8 cellular contexts compared by ENCODE assay signal in genomic region chr1:116574581-116575291, GRCh38. TPM values are rescaled to one million over a fixed set of nuclear protein-coding genes. Genes with fewer than 3 reads are reported as not detected.
A peak's percentile ranks its signal among the peaks of the same experiment; 100 is the strongest.
DNase-seq lines count a peak whose midpoint lies in the region; ATAC-seq, FAIRE-seq and TF ChIP-seq lines count a peak whose summit lies in the region.

No MANE protein-coding gene starts in this region.

- no peaks in the 10 kb centered on the region for H4K20me1 ChIP-seq in endothelial cell of umbilical vein (replicated peaks; ENCODE audit: control insufficient read depth, extremely low read depth, insufficient read depth, low read length)

- H3K9ac ChIP-seq in endothelial cell of umbilical vein (replicated peaks; ENCODE audit: extremely low read depth, insufficient read depth, low read length): no peak overlapping the region

- no peak for ATAC-seq in activated CD8-positive, alpha-beta T cell treated with anti-CD3 and anti-CD28 coated beads, Interleukin-2, amount 10 ng/mL, durations not matched to agents 7 days and 5 days
- ATAC-seq in HG02678 (IDR thresholded peaks at IDR 0.05; ENCODE audit: unreplicated experiment): no peak

- 26 to 28% methylated on average over 11 of the region's 11 CpGs for WGBS in tibial nerve, 2 donors

- CTCF ChIA-PET in activated CD8-positive, alpha-beta T cell treated with anti-CD3 and anti-CD28 coated beads, Interleukin-2, amount 10 ng/mL, durations not matched to agents 7 days and 5 days (lab: Charles Lee): interaction anchor here (0.5 to 3.8 kb wide), 45 partner anchors 9 to 710 kb away, joined by 3 to 56 read pairs (median 4); partner anchors contain the start of gene TTF2
- CTCF ChIA-PET in endothelial cell of umbilical vein (lab: Charles Lee): interaction anchor here (0.6 to 5.1 kb wide), 38 partner anchors 9 to 710 kb away, joined by 3 to 155 read pairs (median 4); partner anchors contain the start of genes IGSF3 and TTF2

- no peaks in the 10 kb centered on the region for H3K36me3 ChIP-seq in endothelial cell of umbilical vein (ENCODE audit: control insufficient read depth in 2 of 2, extremely low read depth in 1 of 2, insufficient read depth in 2 of 2, low read length in 2 of 2)
- H3K36me3 ChIP-seq in tibial nerve: no peaks in the 10 kb centered on the region

- H3K27me3 Mint-ChIP-seq in CD14-positive monocyte (ENCODE audit: low read depth in 3 of 3): peaks cover 0 to 8% (median 6%) of the 10 kb centered on the region in 3 donors
- peaks cover 5% of the 10 kb centered on the region for H3K27me3 Mint-ChIP-seq in activated CD8-positive, alpha-beta T cell treated with anti-CD3 and anti-CD28 coated beads, Interleukin-2, amount 10 ng/mL, durations not matched to agents 7 days and 5 days (ENCODE audit: low read depth)

- intact Hi-C loops in CD14-positive monocyte (cut with micrococcal nuclease): loop anchor here (5.0 to 10.0 kb wide), 6 partner anchors 37 to 480 kb away; partner anchors contain the start of genes CD101 (in 1 of the 2) and IGSF3 (in 1 of the 2)
- intact Hi-C loops in endothelial cell of umbilical vein (cut with micrococcal nuclease): loop anchor here (1.0 to 10.0 kb wide), 10 partner anchors 22 to 548 kb away; partner anchors contain the start of genes ATP1A1 and TRIM45

- H3K36me3 Mint-ChIP-seq in CD14-positive monocyte: peaks cover 3 to 4% of the 10 kb centered on the region in 2 donors
- peaks cover 5% of the 10 kb centered on the region for H3K36me3 Mint-ChIP-seq in activated CD8-positive, alpha-beta T cell treated with anti-CD3 and anti-CD28 coated beads, Interleukin-2, amount 10 ng/mL, durations not matched to agents 7 days and 5 days (ENCODE audit: low read depth)

- peaks cover 37% of the 10 kb centered on the region for H3K4me1 Mint-ChIP-seq in CD14-positive monocyte
- H3K4me1 Mint-ChIP-seq in activated CD8-positive, alpha-beta T cell treated with anti-CD3 and anti-CD28 coated beads, Interleukin-2, amount 10 ng/mL, durations not matched to agents 7 days and 5 days (ENCODE audit: low read depth): peaks cover 31% of the 10 kb centered on the region

- dilution Hi-C loops in endothelial cell of umbilical vein (cut with MboI; ENCODE audit: extremely low pct_ligation_motif_present, low sequenced_read_pairs): no loop called here

- TF ChIP-seq CTCF in CD14-positive monocyte (IDR thresholded peaks at IDR 0.05) (peak; percentile 88), endothelial cell of umbilical vein (IDR thresholded peaks at IDR 0.05; ENCODE audit: extremely low read depth in 1 of 2, insufficient read depth in 1 of 2, low read depth in 1 of 2, low read length in 2 of 2) (peak; percentile 81 to 85), tibial nerve (IDR thresholded peaks at IDR 0.05) (peak; percentile 74 to 84 (median 78))

- no peak overlapping the region for H3K4me3 Mint-ChIP-seq in CD14-positive monocyte
- H3K4me3 Mint-ChIP-seq in activated CD8-positive, alpha-beta T cell treated with anti-CD3 and anti-CD28 coated beads, Interleukin-2, amount 10 ng/mL, durations not matched to agents 7 days and 5 days: no peak overlapping the region

- FAIRE-seq in H54 (lab: Jason Lieb, UNC) (peak; percentile 83), endothelial cell of umbilical vein (lab: Jason Lieb, UNC) (peak; percentile 90)

- TF ChIP-seq POLR2A in H54 (IDR thresholded peaks at IDR 0.05; ENCODE audit: low read depth, low read length) (no peak), endothelial cell of umbilical vein (IDR thresholded peaks at IDR 0.05; ENCODE audit: low read depth, low read length) (no peak), tibial nerve (IDR thresholded peaks at IDR 0.05) (no peak)

- H3K4me2 ChIP-seq in endothelial cell of umbilical vein (ENCODE audit: insufficient read depth, low read length): no peak overlapping the region

- H3K79me2 ChIP-seq in endothelial cell of umbilical vein (ENCODE audit: control insufficient read depth, insufficient read depth, low read length): no peaks in the 10 kb centered on the region

- H3K9me3 ChIP-seq in endothelial cell of umbilical vein (replicated peaks; ENCODE audit: control insufficient read depth, insufficient read depth, low read length) (no peaks in the 10 kb centered on the region), tibial nerve (no peaks in the 10 kb centered on the region)

- H3K27ac ChIP-seq in endothelial cell of umbilical vein (ENCODE audit: insufficient read depth, low read depth, low read length): no peak overlapping the region
- H3K27ac ChIP-seq in tibial nerve: no peak overlapping the region

- H3K27me3 ChIP-seq in endothelial cell of umbilical vein (ENCODE audit: control insufficient read depth in 2 of 2, insufficient read depth in 2 of 2, low read length in 2 of 2): peaks cover 8 to 16% of the 10 kb centered on the region in 2 experiments
- H3K27me3 ChIP-seq in tibial nerve: no peaks in the 10 kb centered on the region

- H3K4me1 ChIP-seq in endothelial cell of umbilical vein (ENCODE audit: control insufficient read depth, extremely low read depth, insufficient read depth, low read length) (peaks cover 8% of the 10 kb centered on the region), tibial nerve (peaks cover 0 to 19% (median 3%) of the 10 kb centered on the region in 4 donors)

- H3K9me3 Mint-ChIP-seq in CD14-positive monocyte: peaks cover 0 to 1% (median 0%) of the 10 kb centered on the region in 7 donors
- H3K9me3 Mint-ChIP-seq in activated CD8-positive, alpha-beta T cell treated with anti-CD3 and anti-CD28 coated beads, Interleukin-2, amount 10 ng/mL, durations not matched to agents 7 days and 5 days (ENCODE audit: insufficient read depth): no peaks in the 10 kb centered on the region

- DNase-seq in CD14-positive monocyte (ENCODE audit: low spot score) (no peak), H54 (ENCODE audit: insufficient read length, low spot score) (peak; percentile 48), NCI-H526 (lab: John Stamatoyannopoulos, UW) (peak; percentile 30 to 84), endothelial cell of umbilical vein (ENCODE audit: low read depth, low spot score) (peak; percentile 72), myocyte (ENCODE audit: low read depth) (peak; percentile 74), tibial nerve (ENCODE audit: low spot score in 2 of 2) (peak; percentile 42 to 78)
- DNase-seq in activated CD8-positive, alpha-beta T cell treated with anti-CD3 and anti-CD28 coated beads, Interleukin-2, amount 10 ng/mL, durations not matched to agents 7 days and 5 days: peak; percentile 75

- H3K9me1 ChIP-seq in endothelial cell of umbilical vein (replicated peaks; ENCODE audit: control insufficient read depth, extremely low read depth, insufficient read depth, low read length): no peaks in the 10 kb centered on the region

- H2AFZ ChIP-seq in endothelial cell of umbilical vein (ENCODE audit: low read depth, low read length): no peak overlapping the region

- POLR2A ChIA-PET in activated CD8-positive, alpha-beta T cell treated with anti-CD3 and anti-CD28 coated beads, Interleukin-2, amount 10 ng/mL, durations not matched to agents 7 days and 5 days (lab: Charles Lee): no interaction called here
- POLR2A ChIA-PET in endothelial cell of umbilical vein (lab: Charles Lee): interaction anchor here (0.6 kb wide), 1 partner anchor 1218 kb away, joined by 3 read pairs; no protein-coding TSS in a partner anchor

- no peak for TF ChIP-seq EP300 in tibial nerve (IDR thresholded peaks at IDR 0.05)

- H3K4me3 ChIP-seq in endothelial cell of umbilical vein (replicated peaks in 1 of 3; ENCODE audit: insufficient read depth in 1 of 3, low read depth in 1 of 3, low read length in 3 of 3): no peak overlapping the region
- no peak overlapping the region for H3K4me3 ChIP-seq in tibial nerve

- no TSS peak for BruUV-seq in endothelial cell of umbilical vein (replicated peaks; lab: Mats Ljungman, UMichigan)

- H3K27ac Mint-ChIP-seq in CD14-positive monocyte: no peak overlapping the region
- H3K27ac Mint-ChIP-seq in activated CD8-positive, alpha-beta T cell treated with anti-CD3 and anti-CD28 coated beads, Interleukin-2, amount 10 ng/mL, durations not matched to agents 7 days and 5 days: no peak overlapping the region

TF ChIP-seq in endothelial cell of umbilical vein, 7 proteins besides CTCF, POLR2A, EP300 and RAD21:
- TF ChIP-seq, protein P1, sequence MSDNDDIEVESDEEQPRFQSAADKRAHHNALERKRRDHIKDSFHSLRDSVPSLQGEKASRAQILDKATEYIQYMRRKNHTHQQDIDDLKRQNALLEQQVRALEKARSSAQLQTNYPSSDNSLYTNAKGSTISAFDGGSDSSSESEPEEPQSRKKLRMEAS (IDR thresholded peaks at IDR 0.05; ENCODE audit: insufficient read depth, insufficient read length): no peak
- TF ChIP-seq GATA2 (IDR thresholded peaks at IDR 0.05; ENCODE audit: insufficient read depth, insufficient read length, low read depth, low read length) (no peak), MYC (IDR thresholded peaks at IDR 0.05; ENCODE audit: low read depth, low read length) (no peak), JUN (IDR thresholded peaks at IDR 0.05; ENCODE audit: borderline replicate concordance, insufficient read depth, insufficient read length, low read depth) (no peak), FOS (IDR thresholded peaks at IDR 0.05; ENCODE audit: borderline replicate concordance, insufficient read depth, low read length) (peak; percentile 38), EZH2 (IDR thresholded peaks at IDR 0.05; ENCODE audit: borderline replicate concordance, low read depth, low read length, severe bottlenecking) (no peak)

RNA-seq across cellular contexts. Expression of gene CD58, which starts 3.9 kb away (rescaled TPM):
- polyA plus RNA-seq in CD14-positive monocyte (100 to 1,000 TPM; 128 to 168 TPM), endothelial cell of umbilical vein (12.3 and 12.7 TPM in 2 replicates)
- total RNA-seq in activated CD8-positive, alpha-beta T cell treated with anti-CD3 and anti-CD28 coated beads, Interleukin-2, amount 10 ng/mL, durations not matched to agents 7 days and 5 days: 10 to 100 TPM; 23.9 to 24.7 TPM
- total RNA-seq in endothelial cell of umbilical vein (9.8 and 12.3 TPM in 2 replicates), myocyte (16.8 and 24.4 TPM in 2 replicates), tibial nerve (10 to 100 TPM; 15.9 to 36.0 (median 21.8) TPM)
- polyA plus RNA-seq in endothelial cell of umbilical vein (2011; cell fraction: cytosol; rRNA removed): 13.9 and 14.5 TPM in 2 replicates
- polyA plus RNA-seq in endothelial cell of umbilical vein (2011; cell fraction: nucleus; rRNA removed): 13.9 and 14.2 TPM in 2 replicates
- 13.0 and 13.6 TPM in 2 replicates for polyA plus RNA-seq in endothelial cell of umbilical vein (2012)
- polyA minus RNA-seq in endothelial cell of umbilical vein: 12.5 and 12.6 TPM in 2 replicates
- 16.5 TPM for polyA minus RNA-seq in endothelial cell of umbilical vein (2011; cell fraction: cytosol; rRNA and poly(A)+ RNA removed)
- 10.0 and 16.6 TPM in 2 replicates for polyA minus RNA-seq in endothelial cell of umbilical vein (2011; cell fraction: nucleus; rRNA and poly(A)+ RNA removed)
- polyA plus RNA-seq in myocyte (2012): 12.7 TPM
